Comparison of ENCODE assay signal across 9 cellular contexts in the genomic region with DNA sequence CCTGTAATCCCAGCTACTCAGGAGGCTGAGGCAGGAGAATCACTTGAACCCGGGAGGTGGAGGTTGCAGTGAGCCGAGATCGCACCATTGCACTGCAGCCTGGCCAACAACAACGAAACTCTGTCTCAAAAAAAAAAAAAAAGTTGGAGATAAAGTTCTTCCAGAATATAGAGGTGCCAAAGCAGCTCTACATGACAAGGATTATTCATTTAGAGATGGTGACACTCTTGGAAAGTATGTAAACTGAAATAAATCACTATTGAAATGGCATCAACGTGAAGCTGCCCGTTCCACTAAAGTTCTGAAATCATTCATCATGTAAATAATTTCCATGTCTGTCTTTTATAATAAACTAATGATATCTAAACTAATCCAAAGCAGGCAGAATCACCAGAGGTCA.
"Had no signal": no experiment of that assay in that cellular context is flagged by ENCODE, and none has a peak within 500 bp of the region (broad histone marks: within the 10 kb centered on the region; RNA-seq: fewer than 3 reads in every experiment).

No MANE protein-coding gene starts in this region.

- H3K27ac ChIP-seq: GM23248 had no signal

- ATAC-seq: HCT116, K562 had no signal

- H3K4me1 ChIP-seq: HAP-1 had no signal

- H3K4me3 ChIP-seq: GM23248, HAP-1, K562 had no signal

- H3K4me3 Mint-ChIP-seq: HFFc6 had no signal

- H3K27ac Mint-ChIP-seq: HFFc6 had no signal

- H3K9me3 ChIP-seq: HAP-1 had no signal

- DNase-seq: GM23248, GOT3, H7, HFFc6, IMR-90, KG1 had no signal

- H3K9me3 Mint-ChIP-seq: HFFc6 had no signal
